Comparison of ENCODE assay signal across 35 cellular contexts in genomic region chr2:108956375-108956774, GRCh38. TPM values are rescaled to one million over a fixed set of nuclear protein-coding genes. Genes with fewer than 3 reads are reported as not detected.
"Had no signal": no experiment of that assay in that cellular context is flagged by ENCODE, and none has a peak within 500 bp of the region (broad histone marks: within the 10 kb centered on the region; RNA-seq: fewer than 3 reads in every experiment).

No MANE protein-coding gene starts in this region.

- ATAC-seq: gastroesophageal sphincter, heart left ventricle, left cardiac atrium, left lung, natural killer cell, sciatic nerve had no signal

- H3K4me2 ChIP-seq: hepatocyte, smooth muscle cell had no signal

- H3K27me3 ChIP-seq: colonic mucosa, gastroesophageal sphincter, heart left ventricle, hepatocyte, left lung, neutrophil, right atrium auricular region, stomach, thyroid gland, upper lobe of left lung had no signal

- H3K4me3 ChIP-seq: colonic mucosa, gastroesophageal sphincter, heart left ventricle, hepatocyte, left lung, right atrium auricular region, smooth muscle cell, stomach, thyroid gland, upper lobe of left lung had no signal

- DNase-seq: colonic mucosa; effector CD8-positive, alpha-beta T cell; endodermal cell; heart left ventricle; left cardiac atrium; left lung; mesenchymal stem cell; midbrain; natural killer cell; stimulated activated CD4-positive, alpha-beta T cell treated with anti-CD3 and anti-CD28 coated beads, Interleukin-12 subunit alpha, Interleukin-12 subunit beta, amount 100 ng/mL, for 4 hours; stimulated activated CD4-positive, alpha-beta T cell treated with anti-CD3 and anti-CD28 coated beads, Interleukin-1b, Interleukin-23, amount 100 ng/mL, for 48 hours; stimulated activated CD4-positive, alpha-beta T cell treated with anti-CD3 and anti-CD28 coated beads, Interleukin-4, amount 100 ng/mL, for 1 hour; stimulated activated CD8-positive, alpha-beta memory T cell treated with anti-CD3 and anti-CD28 coated beads, Interleukin-4, amount 100 ng/mL, for 48 hours; stimulated activated naive CD4-positive, alpha-beta T cell treated with Interleukin-2 at 50 U/mL for 16 hours; stomach; thyroid gland; upper lobe of left lung had no signal

- H3K4me1 Mint-ChIP-seq: natural killer cell had no signal

- H3K36me3 ChIP-seq: colonic mucosa, gastroesophageal sphincter, heart left ventricle, left lung, neutrophil, right atrium auricular region, stomach, thyroid gland, upper lobe of left lung had no signal

- H2AFZ ChIP-seq: hepatocyte, parathyroid adenoma had no signal

- H3K9me3 Mint-ChIP-seq: dendritic cell treated with granulocyte-macrophage colony-stimulating factor and Interleukin-4, amounts not matched to agents 40 ng/mL and 50 ng/mL, for 4 days; endodermal cell had no signal

- H3K79me2 ChIP-seq: hepatocyte, parathyroid adenoma had no signal

- H3K4me1 ChIP-seq: colonic mucosa, left lung, parathyroid adenoma, thyroid gland, upper lobe of left lung had no signal

- H3K4me3 Mint-ChIP-seq: dendritic cell treated with granulocyte-macrophage colony-stimulating factor and Interleukin-4, amounts not matched to agents 40 ng/mL and 50 ng/mL, for 4 days; endodermal cell; natural killer cell; neural crest cell had no signal

- H3K27ac ChIP-seq: colonic mucosa, epithelial cell of prostate, foreskin keratinocyte, gastroesophageal sphincter, heart left ventricle, hepatocyte, left lung, neutrophil, parathyroid adenoma, right atrium auricular region, thyroid gland, upper lobe of left lung had no signal

- H3K27ac Mint-ChIP-seq: dendritic cell treated with granulocyte-macrophage colony-stimulating factor and Interleukin-4, amounts not matched to agents 40 ng/mL and 50 ng/mL, for 4 days; endodermal cell; natural killer cell; progenitor cell of endocrine pancreas had no signal

- H3K9me3 ChIP-seq: colonic mucosa, neutrophil, stomach, thyroid gland had no signal

- H3K27me3 Mint-ChIP-seq: dendritic cell treated with granulocyte-macrophage colony-stimulating factor and Interleukin-4, amounts not matched to agents 40 ng/mL and 50 ng/mL, for 4 days; progenitor cell of endocrine pancreas had no signal

RNA-seq across cellular contexts. Expression of gene EDAR, which starts 32.6 kb away (rescaled TPM):
- total RNA-seq: chondrocyte, endodermal cell, fibroblast of lung, foreskin keratinocyte, lung microvascular endothelial cell, neural crest cell, omental fat pad, right atrium auricular region, subcutaneous adipose tissue, temporal lobe, thyroid gland had no signal
- polyA plus RNA-seq: fibroblast of lung, smooth muscle cell had no signal
